In the genomic region with DNA sequence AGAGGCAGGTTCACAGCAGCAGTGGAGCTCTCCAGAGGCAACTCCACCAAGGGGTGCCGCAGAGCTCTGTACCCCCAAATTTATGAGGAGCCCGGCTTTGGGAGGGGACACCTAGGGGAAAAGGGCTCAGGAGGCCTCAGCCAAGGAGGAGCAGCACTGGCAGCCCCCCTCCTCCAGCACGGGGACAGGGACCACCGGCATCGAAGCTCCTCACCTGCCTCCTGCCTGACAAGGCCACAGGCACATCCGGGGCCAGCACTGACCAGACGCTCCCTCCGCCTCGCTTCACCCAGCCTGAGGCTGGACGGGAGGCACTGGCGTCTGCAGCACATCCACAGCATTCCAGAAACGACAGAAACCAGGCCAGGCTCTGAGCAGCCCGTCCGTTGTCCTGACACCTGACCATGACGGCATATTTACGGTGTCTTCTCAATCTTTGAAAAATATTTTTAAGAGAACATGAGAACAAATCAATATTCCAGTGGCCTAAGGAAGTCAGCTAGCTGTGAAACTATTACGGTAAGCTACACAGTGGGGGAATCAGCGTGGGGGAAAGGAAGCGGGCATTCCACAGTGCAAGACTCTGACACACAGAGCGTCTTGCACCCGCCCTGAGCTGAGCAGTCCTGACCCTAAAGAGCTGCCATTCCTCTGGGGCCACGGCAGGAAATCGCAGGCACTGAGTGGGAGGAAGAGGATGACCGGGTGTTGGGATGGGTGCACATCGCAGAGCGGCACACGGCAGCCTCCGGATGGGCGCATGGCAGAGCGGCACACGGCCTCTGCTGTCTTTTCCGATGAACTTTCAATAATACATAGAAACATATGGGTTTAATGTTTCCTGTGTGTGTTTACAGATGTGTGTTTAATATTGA, we compare ENCODE assay signal across 1 cellular context.
TF ChIP-seq lines count a peak whose summit lies in the region.

No MANE protein-coding gene starts in this region.

TF ChIP-seq in IMR-90, 13 proteins besides CTCF, POLR2A, EP300 and RAD21:
- no peak for TF ChIP-seq FOS (IDR thresholded peaks at IDR 0.05; ENCODE audit: low read depth, low read length)
- no peak for TF ChIP-seq RFX5 (IDR thresholded peaks at IDR 0.05; ENCODE audit: low read depth, low read length)
- TF ChIP-seq MAFK (IDR thresholded peaks at IDR 0.05; ENCODE audit: low read depth, low read length), result no peak
- TF ChIP-seq, protein P1, sequence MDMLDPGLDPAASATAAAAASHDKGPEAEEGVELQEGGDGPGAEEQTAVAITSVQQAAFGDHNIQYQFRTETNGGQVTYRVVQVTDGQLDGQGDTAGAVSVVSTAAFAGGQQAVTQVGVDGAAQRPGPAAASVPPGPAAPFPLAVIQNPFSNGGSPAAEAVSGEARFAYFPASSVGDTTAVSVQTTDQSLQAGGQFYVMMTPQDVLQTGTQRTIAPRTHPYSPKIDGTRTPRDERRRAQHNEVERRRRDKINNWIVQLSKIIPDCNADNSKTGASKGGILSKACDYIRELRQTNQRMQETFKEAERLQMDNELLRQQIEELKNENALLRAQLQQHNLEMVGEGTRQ (IDR thresholded peaks at IDR 0.05; ENCODE audit: low read depth, low read length), result no peak
